8 cellular contexts compared by ENCODE assay signal in genomic region chr2:118221952-118222594, GRCh38.
A peak's percentile ranks its signal among the peaks of the same experiment; 100 is the strongest.
DNase-seq lines count a peak whose midpoint lies in the region; ATAC-seq and TF ChIP-seq lines count a peak whose summit lies in the region.

No MANE protein-coding gene starts in this region.

- TF ChIP-seq CTCF in astrocyte of the cerebellum (IDR thresholded peaks at IDR 0.05; ENCODE audit: low read depth, low read length, missing control alignments): peak; percentile 69
- TF ChIP-seq CTCF in hepatocyte (IDR thresholded peaks at IDR 0.05; ENCODE audit: poor library complexity): peak; percentile 88

- H3K4me3 Mint-ChIP-seq in activated CD4-positive, alpha-beta T cell treated with anti-CD3 and anti-CD28 coated beads for 36 hours: no peak overlapping the region

- no peak overlapping the region for H3K27ac Mint-ChIP-seq in activated CD4-positive, alpha-beta T cell treated with anti-CD3 and anti-CD28 coated beads for 36 hours

- in situ Hi-C loops in astrocyte of the cerebellum (cut with HindIII; ENCODE audit: low sequenced_read_pairs): no loop called here

- no peaks in the 10 kb centered on the region for H3K36me3 ChIP-seq in NT2/D1 (ENCODE audit: insufficient read depth, insufficient read length, low read length)
- H3K36me3 ChIP-seq in hepatocyte (replicated peaks; ENCODE audit: insufficient read depth, low read depth): no peaks in the 10 kb centered on the region

- ATAC-seq in activated CD4-positive, alpha-beta T cell treated with anti-CD3 and anti-CD28 coated beads for 36 hours: peak; percentile 73
- peak; percentile 59 for ATAC-seq in GM21515 (IDR thresholded peaks at IDR 0.05; ENCODE audit: unreplicated experiment)

- 15% methylated on average over 5 of the region's 5 CpGs for WGBS in hepatocyte (ENCODE audit: low lambda C conversion rate, missing lambda C conversion rate)

- H3K27me3 ChIP-seq in NT2/D1 (ENCODE audit: insufficient read depth, insufficient read length): peaks cover 31% of the 10 kb centered on the region
- H3K27me3 ChIP-seq in hepatocyte: peaks cover 69% of the 10 kb centered on the region

- no peak overlapping the region for H3K9ac ChIP-seq in NT2/D1 (ENCODE audit: insufficient read length, low read depth)

- CTCF ChIA-PET in activated CD4-positive, alpha-beta T cell treated with anti-CD3 and anti-CD28 coated beads for 36 hours (lab: Charles Lee): interaction anchor here (0.6 to 3.6 kb wide), 15 partner anchors 9 to 659 kb away, joined by 3 to 19 read pairs (median 4); no protein-coding TSS in a partner anchor

- H3K9me3 ChIP-seq in NT2/D1 (ENCODE audit: insufficient read depth, low read length) (no peaks in the 10 kb centered on the region), hepatocyte (ENCODE audit: low read depth) (no peaks in the 10 kb centered on the region)

- H3K27me3 Mint-ChIP-seq in activated CD4-positive, alpha-beta T cell treated with anti-CD3 and anti-CD28 coated beads for 36 hours: peaks cover 56% of the 10 kb centered on the region

- no peaks in the 10 kb centered on the region for H3K9me3 Mint-ChIP-seq in activated CD4-positive, alpha-beta T cell treated with anti-CD3 and anti-CD28 coated beads for 36 hours (ENCODE audit: low read depth)

- H3K4me3 ChIP-seq in NT2/D1 (ENCODE audit: insufficient read length, low read depth): no peak overlapping the region
- no peak overlapping the region for H3K4me3 ChIP-seq in astrocyte of the cerebellum (ENCODE audit: low read depth, low read length)
- no peak overlapping the region for H3K4me3 ChIP-seq in hepatocyte

- intact Hi-C loops in activated CD4-positive, alpha-beta T cell treated with anti-CD3 and anti-CD28 coated beads for 36 hours (cut with DNase I, micrococcal nuclease): loop anchor here (1.0 to 10.0 kb wide), 6 partner anchors 93 to 953 kb away; no protein-coding TSS in a partner anchor

- peaks cover 5% of the 10 kb centered on the region for H3K4me1 ChIP-seq in NT2/D1 (ENCODE audit: insufficient read depth, insufficient read length)
- H3K4me1 ChIP-seq in hepatocyte (ENCODE audit: insufficient read depth): peaks cover 7% of the 10 kb centered on the region

- H3K27ac ChIP-seq in hepatocyte: no peak overlapping the region

- H3K4me1 Mint-ChIP-seq in activated CD4-positive, alpha-beta T cell treated with anti-CD3 and anti-CD28 coated beads for 36 hours: peaks cover 19% of the 10 kb centered on the region

- H2AFZ ChIP-seq in hepatocyte: no peak overlapping the region

- POLR2A ChIA-PET in activated CD4-positive, alpha-beta T cell treated with anti-CD3 and anti-CD28 coated beads for 36 hours (lab: Charles Lee): no interaction called here

- H3K9me2 ChIP-seq in hepatocyte (replicated peaks; ENCODE audit: insufficient read depth): no peaks in the 10 kb centered on the region

- peak; percentile 46 for DNase-seq in activated CD4-positive, alpha-beta T cell treated with anti-CD3 and anti-CD28 coated beads for 36 hours
- DNase-seq in activated CD4-positive, alpha-beta T cell treated with anti-CD3 and anti-CD28 coated beads, Interleukin-2, amount 50 U/mL, for 1 hour: no peak
- peak; percentile 75 for DNase-seq in HuH-7 (ENCODE audit: low spot score)
- peak; percentile 66 for DNase-seq in NT2/D1 (ENCODE audit: low read depth, low spot score)
- peak; percentile 76 for DNase-seq in astrocyte of the cerebellum (ENCODE audit: low read depth)
- peak; percentile 86 for DNase-seq in hepatocyte (ENCODE audit: low spot score)
- peak; percentile 28 for DNase-seq in smooth muscle cell of the brain vasculature (ENCODE audit: low read depth, low spot score)

- H3K79me2 ChIP-seq in hepatocyte: no peaks in the 10 kb centered on the region

- no peak overlapping the region for H3K4me2 ChIP-seq in hepatocyte

- no peaks in the 10 kb centered on the region for H4K20me1 ChIP-seq in hepatocyte (ENCODE audit: insufficient read depth, poor library complexity, severe bottlenecking)

- H3K36me3 Mint-ChIP-seq in activated CD4-positive, alpha-beta T cell treated with anti-CD3 and anti-CD28 coated beads for 36 hours (ENCODE audit: low read depth): no peaks in the 10 kb centered on the region
